ENCODE assay signal across 14 cellular contexts in the genomic region with DNA sequence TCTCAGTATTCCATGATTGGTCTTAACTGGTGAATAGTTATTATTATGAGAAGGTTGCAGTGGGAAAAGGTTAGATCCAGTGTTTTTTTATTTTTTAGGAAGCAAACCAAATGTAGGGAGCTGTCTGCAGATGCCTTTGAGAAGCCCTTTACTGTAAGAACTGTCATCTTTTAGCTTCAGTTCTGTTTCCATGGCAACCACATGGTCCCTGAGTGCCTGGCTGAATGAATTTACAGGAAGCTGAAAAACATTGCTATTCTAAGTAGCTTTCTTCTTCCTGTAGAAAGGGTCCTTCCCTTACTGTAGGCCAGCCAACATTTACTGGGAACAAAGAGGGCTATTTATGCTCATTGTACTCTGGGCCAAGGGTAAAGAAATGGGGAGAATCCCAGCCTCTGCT.
DNase-seq lines count a peak whose midpoint lies in the region; ATAC-seq and TF ChIP-seq lines count a peak whose summit lies in the region.
"Had no signal": no experiment of that assay in that cellular context is flagged by ENCODE, and none has a peak within 500 bp of the region (broad histone marks: within the 10 kb centered on the region; RNA-seq: fewer than 3 reads in every experiment).

No MANE protein-coding gene starts in this region.

- ATAC-seq in HG03571 (IDR thresholded peaks at IDR 0.05; ENCODE audit: unreplicated experiment), result no peak
- ATAC-seq: left colon; stimulated activated memory B cell treated with anti-CD40 and anti-IgM and Interleukin-4, amounts not matched to agents 10 μg/mL and 1 μg/mL and 100 μg/mL, for 72 hours had no signal

- H3K27ac Mint-ChIP-seq in endothelial cell (ENCODE audit: unreplicated experiment), result peak overlapping the region; percentile 84
- H3K27ac Mint-ChIP-seq: IgD-negative memory B cell; stimulated activated memory B cell treated with anti-CD40 and anti-IgM and Interleukin-4, amounts not matched to agents 10 μg/mL and 1 μg/mL and 100 μg/mL, for 72 hours had no signal

- no peak overlapping the region for H3K4me3 Mint-ChIP-seq in endothelial cell (ENCODE audit: unreplicated experiment)
- H3K4me3 Mint-ChIP-seq: IgD-negative memory B cell; stimulated activated memory B cell treated with anti-CD40 and anti-IgM and Interleukin-4, amounts not matched to agents 10 μg/mL and 1 μg/mL and 100 μg/mL, for 72 hours had no signal

- no peaks in the 10 kb centered on the region for H3K9me3 Mint-ChIP-seq in endothelial cell (ENCODE audit: unreplicated experiment)
- H3K9me3 Mint-ChIP-seq: IgD-negative memory B cell; stimulated activated memory B cell treated with anti-CD40 and anti-IgM and Interleukin-4, amounts not matched to agents 10 μg/mL and 1 μg/mL and 100 μg/mL, for 72 hours had no signal

- H3K36me3 Mint-ChIP-seq in endothelial cell (ENCODE audit: low read depth, unreplicated experiment), result no peaks in the 10 kb centered on the region
- H3K36me3 Mint-ChIP-seq: IgD-negative memory B cell; stimulated activated memory B cell treated with anti-CD40 and anti-IgM and Interleukin-4, amounts not matched to agents 10 μg/mL and 1 μg/mL and 100 μg/mL, for 72 hours had no signal

- DNase-seq in EH (ENCODE audit: low read depth) (peak; percentile 78), M059J (ENCODE audit: low read depth) (peak; percentile 52), endothelial cell (ENCODE audit: low spot score) (peak; percentile 26), medulla oblongata (ENCODE audit: extremely low spot score) (peak; percentile 50), SKM-1 treated with dmso at 0.1 percent for 144 hours (lab: John Stamatoyannopoulos, UW; ENCODE audit: unreplicated experiment) (no peak)
- no peak for DNase-seq in activated effector memory CD4-positive, alpha-beta T cell treated with anti-CD3 and anti-CD28 coated beads, Interleukin-2, amount 50 U/mL, for 16 hours
- DNase-seq: activated T-cell treated with anti-CD3 and anti-CD28 coated beads, Interleukin-2, amount 50 U/mL, for 1 hour; aorta; left colon; occipital lobe; stimulated activated CD4-positive, alpha-beta T cell treated with anti-CD3 and anti-CD28 coated beads, Interleukin-1b, Interleukin-23, amount 100 ng/mL, for 48 hours had no signal

- peaks cover 2% of the 10 kb centered on the region for H3K27me3 Mint-ChIP-seq in endothelial cell (ENCODE audit: unreplicated experiment)

- H3K4me1 Mint-ChIP-seq in endothelial cell (ENCODE audit: unreplicated experiment), result peaks cover 38% of the 10 kb centered on the region

- no peak for TF ChIP-seq CTCF in endothelial cell (IDR thresholded peaks at IDR 0.05; ENCODE audit: unreplicated experiment)

Comparison
In these comparisons a context has a peak if more than half of its experiments do, and no peak if none do; other contexts are left out.
1. DNase-seq: peak in EH (single experiment), M059J (single experiment), endothelial cell (single experiment) and medulla oblongata (single experiment); none in activated effector memory CD4-positive, alpha-beta T cell treated with anti-CD3 and anti-CD28 coated beads, Interleukin-2, amount 50 U/mL, for 16 hours (single experiment) and SKM-1 treated with dmso at 0.1 percent for 144 hours (single experiment).